17 cellular contexts compared by ENCODE assay signal in the genomic region with DNA sequence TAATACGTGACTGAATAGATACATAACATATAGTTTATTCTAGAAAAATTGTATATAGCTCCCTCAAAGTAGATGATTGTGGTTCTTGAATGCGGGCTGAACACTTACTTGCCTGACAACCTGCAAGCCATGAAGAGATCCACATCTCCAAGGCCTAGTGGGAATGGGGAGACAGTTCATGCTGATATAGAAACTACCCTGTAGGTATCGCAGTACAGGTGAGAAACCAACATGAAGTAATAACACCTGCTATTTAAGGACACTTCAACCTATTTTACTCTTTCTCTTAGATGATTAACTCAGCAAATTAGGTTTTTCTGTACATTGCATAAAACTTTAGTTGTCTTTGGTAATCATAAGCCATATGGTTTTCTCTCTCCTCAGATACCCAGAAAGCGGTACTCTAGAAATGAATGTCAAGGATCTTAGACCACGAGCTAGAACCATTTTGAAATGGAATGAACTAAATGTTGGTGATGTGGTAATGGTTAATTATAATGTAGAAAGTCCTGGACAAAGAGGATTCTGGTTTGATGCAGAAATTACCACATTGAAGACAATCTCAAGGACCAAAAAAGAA. TPM values are rescaled to one million over a fixed set of nuclear protein-coding genes. Genes with fewer than 3 reads are reported as not detected.
A peak's percentile ranks its signal among the peaks of the same experiment; 100 is the strongest.
DNase-seq lines count a peak whose midpoint lies in the region; ATAC-seq, FAIRE-seq and TF ChIP-seq lines count a peak whose summit lies in the region.
"Had no signal": no experiment of that assay in that cellular context is flagged by ENCODE, and none has a peak within 500 bp of the region (broad histone marks: within the 10 kb centered on the region; RNA-seq: fewer than 3 reads in every experiment).

No MANE protein-coding gene starts in this region.

- DNase-seq in GM12891 (ENCODE audit: insufficient read length, low spot score), result no peak
- no peak for DNase-seq in GM12878 (ENCODE audit: low read depth, low spot score)
- DNase-seq in DMS 273 treated with DMSO at 0.1 percent for 48 hours (lab: John Stamatoyannopoulos, UW), result no peak
- no peak for DNase-seq in SJCRH30
- DNase-seq in NCI-H1436 treated with DMSO at 0.1 percent for 48 hours (lab: John Stamatoyannopoulos, UW), result no peak
- DNase-seq: BE2C; CD4-positive, alpha-beta memory T cell; GF-D8; NCI-H345; NCI-H69; NK-92 treated with Interleukin-12 subunit alpha and Interleukin-12 subunit beta, amount 100 ng/mL, for 24 hours; OCI-M1; T-cell had no signal

- RAD21 ChIA-PET in GM12878 (lab: Charles Lee; ENCODE audit: unreplicated experiment), result interaction anchor here (0.8 to 2.8 kb wide), 3 partner anchors 46 to 66 kb away, joined by 3 to 8 read pairs (median 4); a partner anchor contains a TSS

- H3K36me3 ChIP-seq in GM12878 (ENCODE audit: control insufficient read depth in 2 of 2, insufficient read depth in 2 of 2, low read length in 1 of 2) (peaks cover 0 to 10% of the 10 kb centered on the region in 2 experiments; a peak in 2 of 4 replicates), SJCRH30 (peaks cover 5% of the 10 kb centered on the region; the same call in 1 of the 2 replicates)

- TF ChIP-seq CTCF in GM12878 (IDR thresholded peaks at IDR 0.05 in 2 of 3, conservative IDR thresholded peaks at IDR 0.05 in 1 of 3; ENCODE audit: control insufficient read depth in 2 of 3, extremely low read depth in 1 of 3, insufficient read depth in 1 of 3, low read depth in 3 of 3, low read length in 3 of 3), result no peak

- CTCF ChIA-PET in GM12878 (lab: Yijun Ruan, JAX), result interaction anchor here (0.7 to 1.7 kb wide), 9 partner anchors 8 to 128 kb away, joined by 3 to 7 read pairs (median 3); no protein-coding TSS in a partner anchor

- POLR2A ChIA-PET in GM12878 (lab: Charles Lee), result no interaction called here

- H3K4me3 ChIP-seq in GM12878, result no peak overlapping the region
- H3K4me3 ChIP-seq in SJCRH30, result no peak overlapping the region

- H3K4me2 ChIP-seq in GM12878 (ENCODE audit: control insufficient read depth, insufficient read depth), result no peak overlapping the region

- ATAC-seq in GM18870 (IDR thresholded peaks at IDR 0.05; ENCODE audit: unreplicated experiment) (peak; percentile 40), HG02759 (IDR thresholded peaks at IDR 0.05; ENCODE audit: unreplicated experiment) (peak; percentile 42), GM12878 (no peak; the same call in 2 of the 3 replicates)
- ATAC-seq: T-cell had no signal

- H4K20me1 ChIP-seq in GM12878 (ENCODE audit: control insufficient read depth, insufficient read depth), result no peaks in the 10 kb centered on the region

- FAIRE-seq in GM12891 (lab: Jason Lieb, UNC) (peak; percentile 59), GM12878 (lab: Jason Lieb, UNC) (no peak)
- FAIRE-seq: H54 had no signal

- SMC1A ChIA-PET in GM12878 (lab: Charles Lee; ENCODE audit: uncharacterized antibody, unreplicated experiment), result interaction anchor here (1.0 to 3.1 kb wide), 7 partner anchors 11 to 115 kb away, joined by 3 to 21 read pairs (median 3); a partner anchor contains a TSS

- no TSS peak for BruUV-seq in GM12878 (replicated peaks; lab: Mats Ljungman, UMichigan)

- H3K9me3 ChIP-seq in GM12878 (replicated peaks; ENCODE audit: control insufficient read depth, insufficient read depth, low read length), result no peaks in the 10 kb centered on the region; the same call in 2 of the 3 replicates
- no peaks in the 10 kb centered on the region for H3K9me3 ChIP-seq in SJCRH30 (replicated peaks)
- H3K9me3 ChIP-seq: BE2C had no signal

- 80% methylated on average over 5 of the region's 5 CpGs for WGBS in GM12878 (ENCODE audit: insufficient coverage, insufficient replicate concordance, low lambda C conversion rate, missing lambda C conversion rate)

- intact Hi-C loops in GM12878 (cut with micrococcal nuclease; ENCODE audit: unreplicated experiment), result no loop called here

- H3K27me3 ChIP-seq in GM12878 (replicated peaks in 1 of 2; ENCODE audit: control insufficient read depth in 2 of 2, insufficient read depth in 2 of 2, low read length in 1 of 2), result no peaks in the 10 kb centered on the region
- H3K27me3 ChIP-seq in SJCRH30, result no peaks in the 10 kb centered on the region
- H3K27me3 ChIP-seq: BE2C had no signal

- TF ChIP-seq EP300 in GM12878 (IDR thresholded peaks at IDR 0.05; ENCODE audit: borderline replicate concordance in 1 of 2, control insufficient read depth in 1 of 2, low read depth in 2 of 2, low read length in 2 of 2), result no peak

- peaks cover 16% of the 10 kb centered on the region for H3K79me2 ChIP-seq in GM12878 (ENCODE audit: control insufficient read depth, insufficient read depth, low read length)

- H3K4me1 ChIP-seq in GM12878 (ENCODE audit: control insufficient read depth, insufficient read depth, low read length) (no peaks in the 10 kb centered on the region), SJCRH30 (no peaks in the 10 kb centered on the region)
- H3K4me1 ChIP-seq: BE2C had no signal

- in situ Hi-C loops in GM12878 (cut with MboI), result no loop called here

- TF ChIP-seq RAD21 in GM12878 (IDR thresholded peaks at IDR 0.05; ENCODE audit: insufficient read depth, low read depth, low read length), result no peak

- no peak overlapping the region for H3K9ac ChIP-seq in GM12878 (ENCODE audit: control insufficient read depth, insufficient read depth, low read length)

- H3K27ac ChIP-seq in GM12878 (ENCODE audit: control insufficient read depth, insufficient read depth), result no peak overlapping the region
- no peak overlapping the region for H3K27ac ChIP-seq in SJCRH30
- H3K27ac ChIP-seq: RWPE1 had no signal

- H2AFZ ChIP-seq in GM12878 (ENCODE audit: control insufficient read depth, low read depth, low read length), result no peak overlapping the region

- TF ChIP-seq POLR2A in GM12891 (IDR thresholded peaks at IDR 0.05; ENCODE audit: low read depth, low read length), result no peak
- no peak for TF ChIP-seq POLR2A in GM12878 (IDR thresholded peaks at IDR 0.05; ENCODE audit: low read depth, low read length)

TF ChIP-seq in GM12891, 5 proteins besides CTCF, POLR2A, EP300 and RAD21:
- TF ChIP-seq POLR2AphosphoS5 (IDR thresholded peaks at IDR 0.05; ENCODE audit: low read depth, low read length) (no peak), TAF1 (IDR thresholded peaks at IDR 0.05; ENCODE audit: low read depth, low read length) (no peak), POU2F2 (IDR thresholded peaks at IDR 0.05; ENCODE audit: low read depth, low read length) (no peak)
TF ChIP-seq in GM12891: peak in this region for 0.

TF ChIP-seq in GM12878, 131 proteins besides CTCF, POLR2A, EP300 and RAD21:
- no peak for TF ChIP-seq RELA (IDR thresholded peaks at IDR 0.05; ENCODE audit: borderline replicate concordance, partially characterized antibody)
- TF ChIP-seq, protein P1, sequence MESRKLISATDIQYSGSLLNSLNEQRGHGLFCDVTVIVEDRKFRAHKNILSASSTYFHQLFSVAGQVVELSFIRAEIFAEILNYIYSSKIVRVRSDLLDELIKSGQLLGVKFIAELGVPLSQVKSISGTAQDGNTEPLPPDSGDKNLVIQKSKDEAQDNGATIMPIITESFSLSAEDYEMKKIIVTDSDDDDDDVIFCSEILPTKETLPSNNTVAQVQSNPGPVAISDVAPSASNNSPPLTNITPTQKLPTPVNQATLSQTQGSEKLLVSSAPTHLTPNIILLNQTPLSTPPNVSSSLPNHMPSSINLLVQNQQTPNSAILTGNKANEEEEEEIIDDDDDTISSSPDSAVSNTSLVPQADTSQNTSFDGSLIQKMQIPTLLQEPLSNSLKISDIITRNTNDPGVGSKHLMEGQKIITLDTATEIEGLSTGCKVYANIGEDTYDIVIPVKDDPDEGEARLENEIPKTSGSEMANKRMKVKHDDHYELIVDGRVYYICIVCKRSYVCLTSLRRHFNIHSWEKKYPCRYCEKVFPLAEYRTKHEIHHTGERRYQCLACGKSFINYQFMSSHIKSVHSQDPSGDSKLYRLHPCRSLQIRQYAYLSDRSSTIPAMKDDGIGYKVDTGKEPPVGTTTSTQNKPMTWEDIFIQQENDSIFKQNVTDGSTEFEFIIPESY (IDR thresholded peaks at IDR 0.05), result peak; percentile 51; the same call in 1 of the 2 replicates

RNA-seq across cellular contexts. Expression of a gene that starts 47.3 kb away (rescaled TPM):
- polyA plus RNA-seq in GM12891 (2012; ENCODE audit: low read depth, missing spikeins), result 31.6 TPM
- total RNA-seq in GM12878 (2013; cell fraction: nucleolus; rRNA removed), result 409 and 421 TPM in 2 replicates
- total RNA-seq in GM12878 (2014; rRNA removed) (43.4 and 49.4 TPM in 2 replicates), GM12878 (2014; rRNA removed; fragmentation: Illumina TruSeq; extraction: Trizol) (45.0 and 46.2 TPM in 2 replicates), GM12878 (2021) (42.8 and 44.4 TPM in 2 replicates)
- 27.8 TPM for polyA plus RNA-seq in GM12878 (2011; ENCODE audit: low read depth)
- polyA plus RNA-seq in GM12878 (2011; rRNA removed) (95.8 and 129 TPM in 2 replicates), GM12878 (2014; fragmentation: Illumina TruSeq; extraction: Trizol) (48.0 and 53.4 TPM in 2 replicates), GM12878 (2014; fragmentation: Nextera tagmentation; extraction: Ambion mirVana) (10 to 100 TPM; 11.2 to 14.2 TPM), GM12878 (2014; rRNA removed) (42.2 and 43.7 TPM in 2 replicates), GM12878 (2016; fragmentation: Nextera tagmentation; extraction: Ambion mirVana) (10 to 100 TPM; 16.4 to 29.7 TPM)
- polyA plus RNA-seq in GM12878 (2011; cell fraction: cytosol; rRNA removed), result 41.1 and 49.9 TPM in 2 replicates
- polyA plus RNA-seq in GM12878 (2011; cell fraction: nucleus; rRNA removed), result 213 and 215 TPM in 2 replicates
- 37.5 and 49.9 TPM in 2 replicates for polyA plus RNA-seq in GM12878 (2012)
- polyA minus RNA-seq in GM12878 (2011; rRNA and poly(A)+ RNA removed), result 82.6 and 83.4 TPM in 2 replicates
- 22.6 and 23.7 TPM in 2 replicates for polyA minus RNA-seq in GM12878 (2011; cell fraction: cytosol; rRNA and poly(A)+ RNA removed)
- polyA minus RNA-seq in GM12878 (2011; cell fraction: nucleus; rRNA and poly(A)+ RNA removed), result 114 and 160 TPM in 2 replicates
- 40.4 and 53.8 TPM in 2 replicates for total RNA-seq in SJCRH30 (2014; rRNA removed; shearing (Covaris generic))
